ENCODE assay signal across 11 cellular contexts in the genomic region with DNA sequence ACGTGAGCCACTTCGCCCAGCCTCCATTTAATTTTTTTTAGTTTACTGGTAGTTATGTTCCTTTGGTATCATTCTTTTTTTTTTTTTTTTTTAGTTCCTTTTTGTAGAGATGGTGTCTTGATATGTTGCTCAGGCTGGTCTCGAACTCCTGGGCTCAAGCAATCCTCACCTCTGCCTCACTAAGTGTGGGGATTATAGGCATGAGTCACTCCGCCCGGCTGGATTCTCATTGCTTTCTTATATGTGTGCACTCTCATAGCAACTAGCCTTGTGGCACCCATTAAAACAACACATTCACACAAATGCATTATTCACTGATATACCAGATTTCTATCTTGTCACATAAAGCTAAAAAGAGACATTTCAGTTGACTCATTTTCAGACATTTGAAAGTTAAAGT. TPM values are rescaled to one million over a fixed set of nuclear protein-coding genes. Genes with fewer than 3 reads are reported as not detected.
DNase-seq lines count a peak whose midpoint lies in the region; ATAC-seq and TF ChIP-seq lines count a peak whose summit lies in the region.
"Had no signal": no experiment of that assay in that cellular context is flagged by ENCODE, and none has a peak within 500 bp of the region (broad histone marks: within the 10 kb centered on the region; RNA-seq: fewer than 3 reads in every experiment).

No MANE protein-coding gene starts in this region.

- H3K9me3 Mint-ChIP-seq in activated naive CD4-positive, alpha-beta T cell treated with anti-CD3 and anti-CD28 coated beads, Interleukin-2, amount 50 U/mL, for 72 hours: no peaks in the 10 kb centered on the region
- H3K9me3 Mint-ChIP-seq: IgD-negative memory B cell had no signal

- H3K9ac ChIP-seq in SK-N-MC (ENCODE audit: insufficient read length): no peak overlapping the region

- H3K4me1 ChIP-seq in left lung (peaks cover 6 to 9% of the 10 kb centered on the region in 2 donors), gastrocnemius medialis (peaks cover 11 to 12% of the 10 kb centered on the region in 2 donors)

- TF ChIP-seq POLR2A in gastrocnemius medialis (IDR thresholded peaks at IDR 0.05): no peak

- H3K36me3 Mint-ChIP-seq in activated naive CD4-positive, alpha-beta T cell treated with anti-CD3 and anti-CD28 coated beads, Interleukin-2, amount 50 U/mL, for 72 hours: peaks cover 5 to 22% of the 10 kb centered on the region in 2 donors

- H3K36me3 ChIP-seq in SK-N-MC (ENCODE audit: insufficient read depth, low read length) (peaks cover 28% of the 10 kb centered on the region), left lung (peaks cover 0 to 50% of the 10 kb centered on the region in 2 donors), gastrocnemius medialis (peaks cover 0 to 59% of the 10 kb centered on the region in 2 donors)
- H3K36me3 ChIP-seq: uterus had no signal

- H3K27me3 ChIP-seq in left lung: no peaks in the 10 kb centered on the region
- H3K27me3 ChIP-seq in gastrocnemius medialis: no peaks in the 10 kb centered on the region
- H3K27me3 ChIP-seq: uterus had no signal

- peak; percentile 14 for DNase-seq in activated naive CD4-positive, alpha-beta T cell treated with Interleukin-2 at 50 U/mL for 16 hours
- no peak for DNase-seq in activated naive CD4-positive, alpha-beta T cell treated with anti-CD3 and anti-CD28 coated beads, Interleukin-2, amount 50 U/mL, for 72 hours (ENCODE audit: low spot score in 2 of 2)
- DNase-seq in SK-N-MC (ENCODE audit: low read depth, low spot score) (no peak), fibroblast of mammary gland (ENCODE audit: low read depth) (peak; percentile 65), left lung (no peak), globus pallidus (ENCODE audit: low spot score) (no peak), gastrocnemius medialis (no peak)
- peak; percentile 28 for DNase-seq in stimulated activated naive CD8-positive, alpha-beta T cell treated with anti-CD3 and anti-CD28 coated beads, Interleukin-15, Interleukin-2, amounts not matched to agents 100 U/mL and 50 U/mL, for 24 hours
- DNase-seq: effector memory CD4-positive, alpha-beta T cell; uterus had no signal

- no peaks in the 10 kb centered on the region for H3K9me3 ChIP-seq in SK-N-MC (ENCODE audit: low read depth, low read length)
- H3K9me3 ChIP-seq in left lung: no peaks in the 10 kb centered on the region
- H3K9me3 ChIP-seq in gastrocnemius medialis: no peaks in the 10 kb centered on the region
- H3K9me3 ChIP-seq: uterus had no signal

- H3K4me3 ChIP-seq in SK-N-MC (no peak overlapping the region), fibroblast of mammary gland (ENCODE audit: control insufficient read depth, low read depth, low read length) (no peak overlapping the region), left lung (no peak overlapping the region), gastrocnemius medialis (no peak overlapping the region)
- H3K4me3 ChIP-seq: uterus had no signal

- in situ Hi-C loops in gastrocnemius medialis (cut with MboI; ENCODE audit: low sequenced_read_pairs in 4 of 4): no loop called here

- no peak for ATAC-seq in activated naive CD4-positive, alpha-beta T cell treated with anti-CD3 and anti-CD28 coated beads, Interleukin-2, amount 50 U/mL, for 72 hours
- peak; percentile 16 for ATAC-seq in stimulated activated naive CD8-positive, alpha-beta T cell treated with anti-CD3 and anti-CD28 coated beads, Interleukin-15, Interleukin-2, amounts not matched to agents 100 U/mL and 50 U/mL, for 24 hours
- no peak for ATAC-seq in left lung
- no peak for ATAC-seq in gastrocnemius medialis

- intact Hi-C loops in left lung (cut with DNase I): no loop called here
- intact Hi-C loops in gastrocnemius medialis (cut with DNase I; ENCODE audit: low total_unique reads): no loop called here

- H3K27ac ChIP-seq in SK-N-MC: peak overlapping the region; percentile 3; the same call in 1 of the 2 replicates
- no peak overlapping the region for H3K27ac ChIP-seq in left lung
- H3K27ac ChIP-seq in gastrocnemius medialis: no peak overlapping the region
- H3K27ac ChIP-seq: uterus had no signal

- peak overlapping the region in 1 of 2 donors; percentile 93 for H3K27ac Mint-ChIP-seq in activated naive CD4-positive, alpha-beta T cell treated with anti-CD3 and anti-CD28 coated beads, Interleukin-2, amount 50 U/mL, for 72 hours
- H3K27ac Mint-ChIP-seq: IgD-negative memory B cell had no signal

- no peak for TF ChIP-seq CTCF in fibroblast of mammary gland (conservative IDR thresholded peaks at IDR 0.05; ENCODE audit: control insufficient read depth, insufficient read depth, low read depth, low read length)
- no peak for TF ChIP-seq CTCF in left lung (IDR thresholded peaks at IDR 0.05)
- TF ChIP-seq CTCF in gastrocnemius medialis (IDR thresholded peaks at IDR 0.05 in 4 of 5, conservative IDR thresholded peaks at IDR 0.05 in 1 of 5): no peak

RNA-seq across cellular contexts. Expression of a gene that starts 4.2 kb away (rescaled TPM):
- 10 to 100 TPM; 22.2 to 31.3 TPM for total RNA-seq in activated naive CD4-positive, alpha-beta T cell treated with anti-CD3 and anti-CD28 coated beads, Interleukin-2, amount 50 U/mL, for 72 hours
- total RNA-seq in left lung: 10 to 100 TPM in 1 of 2 donors, 1 to 10 TPM in 1; 9.9 to 12.6 TPM
- total RNA-seq in gastrocnemius medialis: 10 to 100 TPM; 10.7 to 14.3 (median 12.4) TPM

Comparison
In these comparisons a context has a peak if more than half of its experiments do, and no peak if none do; other contexts are left out.
1. DNase-seq: peak in activated naive CD4-positive, alpha-beta T cell treated with Interleukin-2 at 50 U/mL for 16 hours (single experiment), fibroblast of mammary gland (single experiment) and stimulated activated naive CD8-positive, alpha-beta T cell treated with anti-CD3 and anti-CD28 coated beads, Interleukin-15, Interleukin-2, amounts not matched to agents 100 U/mL and 50 U/mL, for 24 hours (single experiment); none in activated naive CD4-positive, alpha-beta T cell treated with anti-CD3 and anti-CD28 coated beads, Interleukin-2, amount 50 U/mL, for 72 hours (0 of 2), SK-N-MC (single experiment), left lung (0 of 2), globus pallidus (single experiment) and gastrocnemius medialis (0 of 2).